ENCODE assay signal across 19 cellular contexts in the genomic region with DNA sequence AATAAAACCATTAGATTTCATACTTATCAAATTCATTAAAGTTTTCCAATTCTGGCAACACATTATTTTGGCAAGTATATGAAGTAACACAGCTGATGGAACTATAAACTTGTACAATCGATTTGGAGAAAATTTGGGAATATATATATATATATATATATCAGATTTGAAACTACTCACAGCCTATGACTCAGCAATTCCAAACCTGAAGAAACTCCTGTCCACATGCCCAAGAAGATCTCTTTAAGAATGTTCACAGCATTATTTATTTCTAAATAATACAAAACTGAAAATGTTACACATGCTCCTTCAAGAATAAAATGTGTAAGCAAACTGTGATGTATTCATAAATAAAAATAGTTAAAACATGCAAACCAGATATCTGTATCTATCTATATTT.
DNase-seq lines count a peak whose midpoint lies in the region; ATAC-seq, FAIRE-seq and TF ChIP-seq lines count a peak whose summit lies in the region.
"Had no signal": no experiment of that assay in that cellular context is flagged by ENCODE, and none has a peak within 500 bp of the region (broad histone marks: within the 10 kb centered on the region; RNA-seq: fewer than 3 reads in every experiment).

No MANE protein-coding gene starts in this region.

- no peaks in the 10 kb centered on the region for H3K36me3 Mint-ChIP-seq in CD8-positive, alpha-beta T cell
- no peaks in the 10 kb centered on the region for H3K36me3 Mint-ChIP-seq in osteocyte (ENCODE audit: unreplicated experiment)
- H3K36me3 Mint-ChIP-seq: CD4-positive, CD25-positive, alpha-beta regulatory T cell; IgD-negative memory B cell had no signal

- WGBS in GM23248 (ENCODE audit: low coverage in 1 of 2, low lambda C conversion rate in 2 of 2, missing lambda C conversion rate in 2 of 2), 2 experiments = 15 to 17% methylated on average over 1 of the region's 1 CpG
- WGBS in K562 (ENCODE audit: insufficient coverage, low coverage, missing lambda C conversion rate) = 0% methylated on average over 1 of the region's 1 CpG

- BruUV-seq in K562 (replicated peaks; lab: Mats Ljungman, UMichigan) = no TSS peak

- H3K4me1 ChIP-seq in GM23248 (ENCODE audit: insufficient read depth) (no peaks in the 10 kb centered on the region), K562 (replicated peaks in 1 of 2; ENCODE audit: control insufficient read depth in 2 of 2, insufficient read depth in 2 of 2, low read length in 2 of 2) (no peaks in the 10 kb centered on the region)
- H3K4me1 ChIP-seq in CD8-positive, alpha-beta T cell (ENCODE audit: insufficient read depth, low read length) = no peaks in the 10 kb centered on the region

- H3K27ac ChIP-seq in GM23248 = no peak overlapping the region
- no peak overlapping the region for H3K27ac ChIP-seq in K562 (ENCODE audit: extremely low read depth, low read depth, low read length)
- no peak overlapping the region for H3K27ac ChIP-seq in CD8-positive, alpha-beta T cell (ENCODE audit: low read depth, low read length)
- H3K27ac ChIP-seq: BLaER1 treated with 17β-estradiol and CSF1 and Interleukin-3, amounts not matched to agents 10 nM and 100 nM; KMS-11 had no signal

- DNase-seq in GM23248 (peak; percentile 9), OCI-M1 (lab: John Stamatoyannopoulos, UW) (peak; percentile 25), K562 (ENCODE audit: extremely low read depth in 1 of 4, low spot score in 3 of 4) (peak in 1 of 4 experiments; percentile 15), iris pigment epithelial cell (ENCODE audit: low read depth) (peak; percentile 54), foreskin melanocyte (no peak), osteocyte (ENCODE audit: extremely low spot score, unreplicated experiment) (no peak)
- DNase-seq in CD8-positive, alpha-beta T cell = no peak
- DNase-seq: ACHN; Calu3; CD4-positive, CD25-positive, alpha-beta regulatory T cell; DMS 273 treated with DMSO at 0.1 percent for 48 hours; HFFc6 had no signal

- H3K27me3 Mint-ChIP-seq in CD8-positive, alpha-beta T cell (ENCODE audit: low read depth) = peaks cover 3% of the 10 kb centered on the region
- H3K27me3 Mint-ChIP-seq in osteocyte (ENCODE audit: unreplicated experiment) = no peaks in the 10 kb centered on the region
- H3K27me3 Mint-ChIP-seq: CD4-positive, CD25-positive, alpha-beta regulatory T cell; IgD-negative memory B cell had no signal

- in situ Hi-C loops in GM23248 (cut with MboI) = no loop called here
- in situ Hi-C loops in K562 (cut with MboI) = no loop called here

- TF ChIP-seq CTCF in K562 (IDR thresholded peaks at IDR 0.05 in 2 of 3, conservative IDR thresholded peaks at IDR 0.05 in 1 of 3; ENCODE audit: insufficient read depth in 2 of 3, low read depth in 1 of 3, low read length in 3 of 3) (no peak), osteocyte (IDR thresholded peaks at IDR 0.05) (no peak)
- TF ChIP-seq CTCF in CD8-positive, alpha-beta T cell (IDR thresholded peaks at IDR 0.05) = no peak

- H3K9ac ChIP-seq in GM23248 (no peak overlapping the region), K562 (ENCODE audit: insufficient read depth in 1 of 2, low read depth in 2 of 2, low read length in 2 of 2) (no peak overlapping the region)
- H3K9ac ChIP-seq: BLaER1 treated with 17β-estradiol and CSF1 and Interleukin-3, amounts not matched to agents 10 nM and 100 nM; KMS-11 had no signal

- no peaks in the 10 kb centered on the region for H3K9me1 ChIP-seq in K562 (ENCODE audit: control insufficient read depth, insufficient read depth, low read length)

- intact Hi-C loops in K562 (cut with micrococcal nuclease) = loop anchor here (5.0 kb wide), 1 partner anchor 258 kb away; no protein-coding TSS in a partner anchor
- intact Hi-C loops in CD8-positive, alpha-beta T cell (cut with DNase I, micrococcal nuclease) = no loop called here

- H4K20me1 ChIP-seq in GM23248 (ENCODE audit: insufficient read depth) (no peaks in the 10 kb centered on the region), K562 (replicated peaks; ENCODE audit: control insufficient read depth, insufficient read depth, low read length) (no peaks in the 10 kb centered on the region)
- H4K20me1 ChIP-seq: BLaER1 treated with 17β-estradiol and CSF1 and Interleukin-3, amounts not matched to agents 10 nM and 100 nM had no signal

- no peaks in the 10 kb centered on the region for H3K36me3 ChIP-seq in GM23248 (ENCODE audit: low read depth)
- no peaks in the 10 kb centered on the region for H3K36me3 ChIP-seq in K562 (ENCODE audit: control insufficient read depth, insufficient read depth, low read length)
- H3K36me3 ChIP-seq in CD8-positive, alpha-beta T cell (ENCODE audit: insufficient read depth, low read length) = no peaks in the 10 kb centered on the region
- H3K36me3 ChIP-seq: BLaER1 treated with 17β-estradiol and CSF1 and Interleukin-3, amounts not matched to agents 10 nM and 100 nM; HAP-1 had no signal

- no peaks in the 10 kb centered on the region for H3K27me3 ChIP-seq in GM23248 (replicated peaks; ENCODE audit: insufficient read depth)
- peaks cover 0 to 4% of the 10 kb centered on the region in 2 experiments; a peak in 1 of 5 replicates for H3K27me3 ChIP-seq in K562 (ENCODE audit: control insufficient read depth in 2 of 2, insufficient read depth in 2 of 2, low read length in 2 of 2)
- H3K27me3 ChIP-seq in CD8-positive, alpha-beta T cell (ENCODE audit: insufficient read depth, low read length) = no peaks in the 10 kb centered on the region
- H3K27me3 ChIP-seq: BLaER1 treated with 17β-estradiol and CSF1 and Interleukin-3, amounts not matched to agents 10 nM and 100 nM had no signal

- H3K27ac Mint-ChIP-seq in CD8-positive, alpha-beta T cell = no peak overlapping the region
- H3K27ac Mint-ChIP-seq in osteocyte (ENCODE audit: unreplicated experiment) = no peak overlapping the region
- H3K27ac Mint-ChIP-seq: CD4-positive, CD25-positive, alpha-beta regulatory T cell had no signal

- no peak overlapping the region for H3K4me2 ChIP-seq in GM23248 (ENCODE audit: unreplicated experiment)
- no peak overlapping the region for H3K4me2 ChIP-seq in K562 (ENCODE audit: insufficient read depth, low read length)
- H3K4me2 ChIP-seq: BLaER1 treated with 17β-estradiol and CSF1 and Interleukin-3, amounts not matched to agents 10 nM and 100 nM; KMS-11 had no signal

- H2AFZ ChIP-seq in GM23248 = no peak overlapping the region
- no peak overlapping the region for H2AFZ ChIP-seq in K562 (ENCODE audit: low read depth, low read length)

- ATAC-seq in K562 (no peak), GM21825 (IDR thresholded peaks at IDR 0.05; ENCODE audit: unreplicated experiment) (no peak)
- no peak for ATAC-seq in CD8-positive, alpha-beta T cell

- no peak for FAIRE-seq in K562 (lab: Jason Lieb, UNC)
- FAIRE-seq: GM18507, H1 had no signal

- POLR2A ChIA-PET in K562 (lab: Yijun Ruan, JAX) = interaction anchor here (0.6 kb wide), 1 partner anchor 22 kb away, joined by 3 read pairs; no protein-coding TSS in a partner anchor
- POLR2A ChIA-PET in CD8-positive, alpha-beta T cell (lab: Charles Lee) = no interaction called here

- no peaks in the 10 kb centered on the region for H3K9me2 ChIP-seq in GM23248 (ENCODE audit: insufficient read depth)

- no peak overlapping the region for H3K4me3 ChIP-seq in GM23248
- no peak overlapping the region for H3K4me3 ChIP-seq in K562
- H3K4me3 ChIP-seq in CD8-positive, alpha-beta T cell (ENCODE audit: low read depth, low read length) = no peak overlapping the region
- H3K4me3 ChIP-seq: BLaER1 treated with 17β-estradiol and CSF1 and Interleukin-3, amounts not matched to agents 10 nM and 100 nM; HAP-1 had no signal

- no peaks in the 10 kb centered on the region for H3K9me3 Mint-ChIP-seq in CD8-positive, alpha-beta T cell
- peaks cover 5% of the 10 kb centered on the region for H3K9me3 Mint-ChIP-seq in osteocyte (ENCODE audit: unreplicated experiment)
- H3K9me3 Mint-ChIP-seq: HFFc6 had no signal

- no peak for TF ChIP-seq RAD21 in K562 (CRISPR knock-in tag; conservative IDR thresholded peaks at IDR 0.05 in 1 of 2, IDR thresholded peaks at IDR 0.05 in 1 of 2)

- CTCF ChIA-PET in K562 (lab: Yijun Ruan, JAX; ENCODE audit: low intra/inter-chr PET ratio) = no interaction called here
- CTCF ChIA-PET in CD8-positive, alpha-beta T cell (lab: Charles Lee) = no interaction called here

- H3K9me3 ChIP-seq in GM23248 (ENCODE audit: low read depth) = no peaks in the 10 kb centered on the region
- H3K9me3 ChIP-seq in K562 (replicated peaks; ENCODE audit: control insufficient read depth, insufficient read depth, low read depth, low read length) = no peaks in the 10 kb centered on the region
- H3K9me3 ChIP-seq in CD8-positive, alpha-beta T cell (ENCODE audit: low read length) = no peaks in the 10 kb centered on the region
- H3K9me3 ChIP-seq: BLaER1 treated with 17β-estradiol and CSF1 and Interleukin-3, amounts not matched to agents 10 nM and 100 nM; HAP-1 had no signal

- no peak overlapping the region for H3K4me3 Mint-ChIP-seq in CD8-positive, alpha-beta T cell
- no peak overlapping the region for H3K4me3 Mint-ChIP-seq in osteocyte (ENCODE audit: unreplicated experiment)
- H3K4me3 Mint-ChIP-seq: CD4-positive, CD25-positive, alpha-beta regulatory T cell; HFFc6 had no signal

- H3K4me1 Mint-ChIP-seq in CD8-positive, alpha-beta T cell (ENCODE audit: low read depth) = no peaks in the 10 kb centered on the region
- peaks cover 30% of the 10 kb centered on the region for H3K4me1 Mint-ChIP-seq in osteocyte (ENCODE audit: unreplicated experiment)

- H3K79me2 ChIP-seq in GM23248 (ENCODE audit: insufficient read depth) (no peaks in the 10 kb centered on the region), K562 (ENCODE audit: control insufficient read depth, insufficient read depth, low read length) (no peaks in the 10 kb centered on the region)

- H3F3A ChIP-seq in GM23248 (ENCODE audit: insufficient read depth) = no peaks in the 10 kb centered on the region

- no peak for TF ChIP-seq EP300 in K562 (IDR thresholded peaks at IDR 0.05; ENCODE audit: low read length)

- TF ChIP-seq POLR2A in K562 (conservative IDR thresholded peaks at IDR 0.05) = no peak

TF ChIP-seq in K562, 482 proteins besides CTCF, POLR2A, EP300 and RAD21 (continues in another document):
- TF ChIP-seq BACH1 (tag; IDR thresholded peaks at IDR 0.05) = peak; percentile 56; the same call in 1 of the 2 replicates
- TF ChIP-seq, protein P1, sequence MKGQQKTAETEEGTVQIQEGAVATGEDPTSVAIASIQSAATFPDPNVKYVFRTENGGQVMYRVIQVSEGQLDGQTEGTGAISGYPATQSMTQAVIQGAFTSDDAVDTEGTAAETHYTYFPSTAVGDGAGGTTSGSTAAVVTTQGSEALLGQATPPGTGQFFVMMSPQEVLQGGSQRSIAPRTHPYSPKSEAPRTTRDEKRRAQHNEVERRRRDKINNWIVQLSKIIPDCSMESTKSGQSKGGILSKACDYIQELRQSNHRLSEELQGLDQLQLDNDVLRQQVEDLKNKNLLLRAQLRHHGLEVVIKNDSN (CRISPR knock-in tag; IDR thresholded peaks at IDR 0.05) = no peak
- TF ChIP-seq, protein P2, sequence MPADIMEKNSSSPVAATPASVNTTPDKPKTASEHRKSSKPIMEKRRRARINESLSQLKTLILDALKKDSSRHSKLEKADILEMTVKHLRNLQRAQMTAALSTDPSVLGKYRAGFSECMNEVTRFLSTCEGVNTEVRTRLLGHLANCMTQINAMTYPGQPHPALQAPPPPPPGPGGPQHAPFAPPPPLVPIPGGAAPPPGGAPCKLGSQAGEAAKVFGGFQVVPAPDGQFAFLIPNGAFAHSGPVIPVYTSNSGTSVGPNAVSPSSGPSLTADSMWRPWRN (IDR thresholded peaks at IDR 0.05; ENCODE audit: low read depth) = no peak

Comparison
In these comparisons a context has a peak if more than half of its experiments do, and no peak if none do; other contexts are left out.
1. DNase-seq: peak in GM23248 (single experiment), OCI-M1 (single experiment) and iris pigment epithelial cell (single experiment); none in CD8-positive, alpha-beta T cell (0 of 7), foreskin melanocyte (single experiment) and osteocyte (single experiment).